In the genomic region with DNA sequence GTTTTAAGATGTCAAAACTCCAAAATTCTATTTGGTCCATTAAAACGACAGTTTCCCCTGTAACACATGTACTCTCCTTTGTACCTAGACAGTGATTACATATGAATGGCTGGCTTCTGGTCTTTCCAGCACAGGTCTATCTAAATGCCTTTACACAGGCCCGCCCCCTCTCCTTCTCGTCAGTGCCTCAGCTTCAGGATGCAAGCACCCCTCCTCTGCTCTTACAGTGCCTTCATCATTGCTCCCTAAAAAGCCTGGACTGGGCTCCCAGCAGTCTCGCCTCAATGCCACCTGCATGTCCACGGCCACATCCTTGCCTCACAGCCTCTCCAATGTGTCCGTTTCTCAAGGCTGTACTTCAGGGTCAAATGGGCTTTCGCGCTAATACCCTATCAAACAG, we compare ENCODE assay signal across 21 cellular contexts.
"Had no signal": no experiment of that assay in that cellular context is flagged by ENCODE, and none has a peak within 500 bp of the region (broad histone marks: within the 10 kb centered on the region; RNA-seq: fewer than 3 reads in every experiment).

No MANE protein-coding gene starts in this region.

- H3K27ac Mint-ChIP-seq: activated CD4-positive, alpha-beta T cell treated with anti-CD3 and anti-CD28 coated beads, Interleukin-2, amount 10 ng/mL, durations not matched to agents 7 days and 5 days; activated CD8-positive, alpha-beta T cell treated with anti-CD3 and anti-CD28 coated beads, Interleukin-2, amount 10 ng/mL, durations not matched to agents 7 days and 5 days; activated naive CD4-positive, alpha-beta T cell treated with anti-CD3 and anti-CD28 coated beads for 36 hours; activated naive CD8-positive, alpha-beta T cell treated with anti-CD3 and anti-CD28 coated beads, Interleukin-2, amount 10 ng/mL, durations not matched to agents 7 days and 5 days; activated T-helper 2 cell treated with anti-CD3 and anti-CD28 coated beads, Interferon-gamma antibody, Interleukin-2, Interleukin-4, amounts not matched to agents 10 μg/mL and 5 μg/mL and 100 μg/mL, durations not matched to agents 14 hours and 24 hours and 36 hours; dendritic cell treated with granulocyte-macrophage colony-stimulating factor and Interleukin-4, amounts not matched to agents 40 ng/mL and 50 ng/mL, for 4 days; T-cell; T-helper 2 cell treated with Interferon-gamma antibody and Interleukin-4, amounts not matched to agents 5 μg/mL and 100 μg/mL, for 36 hours had no signal

- H3K9me3 Mint-ChIP-seq: activated CD4-positive, alpha-beta T cell treated with anti-CD3 and anti-CD28 coated beads, Interleukin-2, amount 10 ng/mL, durations not matched to agents 7 days and 5 days; activated naive CD4-positive, alpha-beta T cell treated with anti-CD3 and anti-CD28 coated beads for 36 hours; activated naive CD8-positive, alpha-beta T cell treated with anti-CD3 and anti-CD28 coated beads, Interleukin-2, amount 10 ng/mL, durations not matched to agents 7 days and 5 days; activated T-helper 2 cell treated with anti-CD3 and anti-CD28 coated beads, Interferon-gamma antibody, Interleukin-2, Interleukin-4, amounts not matched to agents 10 μg/mL and 5 μg/mL and 100 μg/mL, durations not matched to agents 14 hours and 24 hours and 36 hours; dendritic cell treated with granulocyte-macrophage colony-stimulating factor and Interleukin-4, amounts not matched to agents 40 ng/mL and 50 ng/mL, for 4 days; naive thymus-derived CD8-positive, alpha-beta T cell; T-cell; T-helper 2 cell treated with Interferon-gamma antibody and Interleukin-4, amounts not matched to agents 5 μg/mL and 100 μg/mL, for 36 hours had no signal

- H3K36me3 ChIP-seq: thoracic aorta, upper lobe of left lung had no signal

- H3K4me3 ChIP-seq: heart right ventricle, thoracic aorta, upper lobe of left lung had no signal

- H3K9me3 ChIP-seq: heart right ventricle, thoracic aorta, upper lobe of left lung had no signal

- ATAC-seq: activated CD8-positive, alpha-beta T cell treated with anti-CD3 and anti-CD28 coated beads, Interleukin-2, amount 10 ng/mL, durations not matched to agents 7 days and 5 days; heart right ventricle; left colon; naive thymus-derived CD8-positive, alpha-beta T cell; T-cell had no signal

- H3K27ac ChIP-seq: heart right ventricle, thoracic aorta, upper lobe of left lung, VCaP had no signal

- H3K27me3 ChIP-seq: heart right ventricle, upper lobe of left lung had no signal

- H3K4me3 Mint-ChIP-seq: activated CD4-positive, alpha-beta T cell treated with anti-CD3 and anti-CD28 coated beads, Interleukin-2, amount 10 ng/mL, durations not matched to agents 7 days and 5 days; activated CD8-positive, alpha-beta T cell treated with anti-CD3 and anti-CD28 coated beads, Interleukin-2, amount 10 ng/mL, durations not matched to agents 7 days and 5 days; activated naive CD4-positive, alpha-beta T cell treated with anti-CD3 and anti-CD28 coated beads for 36 hours; activated naive CD8-positive, alpha-beta T cell treated with anti-CD3 and anti-CD28 coated beads, Interleukin-2, amount 10 ng/mL, durations not matched to agents 7 days and 5 days; dendritic cell treated with granulocyte-macrophage colony-stimulating factor and Interleukin-4, amounts not matched to agents 40 ng/mL and 50 ng/mL, for 4 days; naive thymus-derived CD8-positive, alpha-beta T cell; T-cell; T-helper 2 cell treated with Interferon-gamma antibody and Interleukin-4, amounts not matched to agents 5 μg/mL and 100 μg/mL, for 36 hours had no signal

- DNase-seq: activated CD4-positive, alpha-beta T cell treated with anti-CD3 and anti-CD28 coated beads, Interleukin-2, amount 10 ng/mL, durations not matched to agents 7 days and 5 days; activated CD4-positive, CD25-positive, alpha-beta regulatory T cell treated with anti-CD3 and anti-CD28 coated beads, Interleukin-2, amount 50 U/mL, for 72 hours; activated CD8-positive, alpha-beta T cell treated with anti-CD3 and anti-CD28 coated beads, Interleukin-2, amount 10 ng/mL, durations not matched to agents 7 days and 5 days; activated naive CD4-positive, alpha-beta T cell treated with anti-CD3 and anti-CD28 coated beads for 36 hours; activated naive CD8-positive, alpha-beta T cell treated with anti-CD3 and anti-CD28 coated beads, Interleukin-2, amount 10 ng/mL, durations not matched to agents 7 days and 5 days; activated T-cell treated with anti-CD3 and anti-CD28 coated beads, Interleukin-2, amount 50 U/mL, for 1 hour; amygdala; effector CD4-positive, alpha-beta T cell; heart right ventricle; islet precursor cell; left colon; naive thymus-derived CD8-positive, alpha-beta T cell; nucleus accumbens; stimulated activated CD4-positive, alpha-beta T cell treated with anti-CD3 and anti-CD28 coated beads, Interleukin-4, amount 100 ng/mL, for 24 hours; T-cell had no signal

- H3K27me3 Mint-ChIP-seq: activated CD4-positive, alpha-beta T cell treated with anti-CD3 and anti-CD28 coated beads, Interleukin-2, amount 10 ng/mL, durations not matched to agents 7 days and 5 days; activated naive CD8-positive, alpha-beta T cell treated with anti-CD3 and anti-CD28 coated beads, Interleukin-2, amount 10 ng/mL, durations not matched to agents 7 days and 5 days; dendritic cell treated with granulocyte-macrophage colony-stimulating factor and Interleukin-4, amounts not matched to agents 40 ng/mL and 50 ng/mL, for 4 days; naive thymus-derived CD8-positive, alpha-beta T cell; T-cell had no signal
